In the genomic region with DNA sequence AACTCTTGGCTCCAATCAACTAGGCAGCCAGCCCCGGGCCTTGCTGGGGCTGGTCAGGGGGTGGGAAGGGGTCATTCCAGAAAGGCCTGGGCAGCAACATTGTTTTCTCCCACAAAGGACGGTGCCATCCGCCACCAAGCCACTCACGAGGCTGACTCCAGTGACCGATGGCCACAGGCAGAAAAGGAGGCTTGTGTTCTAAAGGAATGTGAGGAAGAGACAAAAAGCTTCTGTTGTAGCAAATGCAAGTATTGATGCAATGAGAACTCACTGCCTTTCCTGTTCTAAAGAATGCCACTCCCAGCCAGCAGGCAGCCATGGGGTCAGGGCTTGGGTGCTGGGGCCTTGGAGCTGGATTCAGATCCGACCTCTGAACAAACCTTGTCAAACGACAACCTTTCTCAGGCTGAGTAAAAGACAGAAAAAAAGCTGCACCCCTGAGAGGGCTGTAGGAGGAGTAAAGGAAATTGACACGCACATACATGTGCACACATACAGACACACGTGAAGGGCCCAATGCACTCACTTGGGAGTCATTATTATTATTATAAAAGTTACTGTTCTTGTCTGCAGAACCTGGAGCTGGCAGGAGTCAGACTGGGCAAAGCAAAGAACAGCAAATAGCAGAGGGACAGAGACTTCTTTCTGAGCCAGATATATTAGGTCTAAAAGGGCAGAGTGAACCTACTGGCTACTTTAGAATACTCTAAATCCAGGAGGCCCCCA, we compare ENCODE assay signal across 12 cellular contexts. TPM values are rescaled to one million over a fixed set of nuclear protein-coding genes. Genes with fewer than 3 reads are reported as not detected.
DNase-seq lines count a peak whose midpoint lies in the region; ATAC-seq, FAIRE-seq and TF ChIP-seq lines count a peak whose summit lies in the region.
"Had no signal": no experiment of that assay in that cellular context is flagged by ENCODE, and none has a peak within 500 bp of the region (broad histone marks: within the 10 kb centered on the region; RNA-seq: fewer than 3 reads in every experiment).

No MANE protein-coding gene starts in this region.

- peak overlapping the region; percentile 78 for H3K4me2 ChIP-seq in HepG2 (ENCODE audit: low read depth, low read length)

- no peaks in the 10 kb centered on the region for H3K9me3 ChIP-seq in HepG2 (ENCODE audit: low read length)
- peaks cover 0 to 14% of the 10 kb centered on the region in 2 donors for H3K9me3 ChIP-seq in stomach smooth muscle (ENCODE audit: control insufficient read depth in 2 of 2, low read length in 2 of 2)
- H3K9me3 ChIP-seq in vagina: peaks cover 6% of the 10 kb centered on the region

- TF ChIP-seq POLR2A in HepG2 (IDR thresholded peaks at IDR 0.05; ENCODE audit: insufficient read depth in 1 of 2, low read depth in 2 of 2, low read length in 2 of 2): no peak
- no peak for TF ChIP-seq POLR2A in vagina (IDR thresholded peaks at IDR 0.05)

- peak; percentile 74 for FAIRE-seq in HepG2 (lab: Jason Lieb, UNC)
- FAIRE-seq: A204.1 had no signal

- H3K27ac Mint-ChIP-seq in activated CD4-positive, alpha-beta T cell treated with anti-CD3 and anti-CD28 coated beads for 36 hours: peak overlapping the region; percentile 91

- peak; percentile 74 for ATAC-seq in activated CD4-positive, alpha-beta T cell treated with anti-CD3 and anti-CD28 coated beads for 36 hours
- ATAC-seq in HepG2: peak; percentile 70

- no peaks in the 10 kb centered on the region for H4K20me1 ChIP-seq in HepG2 (ENCODE audit: insufficient read depth, low read length)

- H2AFZ ChIP-seq in HepG2 (ENCODE audit: low read length): no peak overlapping the region

- POLR2A ChIA-PET in activated CD4-positive, alpha-beta T cell treated with anti-CD3 and anti-CD28 coated beads for 36 hours (lab: Charles Lee): no interaction called here
- POLR2A ChIA-PET in HepG2 (lab: Yijun Ruan, JAX): interaction anchor here (0.9 to 4.3 kb wide), 5 partner anchors 12 to 164 kb away, joined by 3 to 48 read pairs (median 5); partner anchors contain the start of genes DIP2A and PRMT2

- H3K27me3 Mint-ChIP-seq in activated CD4-positive, alpha-beta T cell treated with anti-CD3 and anti-CD28 coated beads for 36 hours: no peaks in the 10 kb centered on the region

- H3K4me1 Mint-ChIP-seq in activated CD4-positive, alpha-beta T cell treated with anti-CD3 and anti-CD28 coated beads for 36 hours: peaks cover 52% of the 10 kb centered on the region

- no peak for TF ChIP-seq EP300 in HepG2 (IDR thresholded peaks at IDR 0.05; ENCODE audit: low read depth in 2 of 2, low read length in 2 of 2)
- no peak for TF ChIP-seq EP300 in HepG2 (CRISPR knock-in tag; IDR thresholded peaks at IDR 0.05; ENCODE audit: borderline replicate concordance)

- H3K27me3 ChIP-seq in HepG2 (ENCODE audit: control insufficient read depth in 1 of 2, insufficient read depth in 2 of 2, low read length in 2 of 2): no peaks in the 10 kb centered on the region
- H3K27me3 ChIP-seq in stomach smooth muscle (ENCODE audit: control insufficient read depth in 1 of 2, insufficient read depth in 2 of 2, low read length in 2 of 2): peaks cover 0 to 3% of the 10 kb centered on the region in 2 donors
- no peaks in the 10 kb centered on the region for H3K27me3 ChIP-seq in vagina

- in situ Hi-C loops in HepG2 (cut with HindIII; ENCODE audit: extremely low pct_ligation_motif_present, low pct_unique_long_range_greater_than_20kb): no loop called here

- intact Hi-C loops in activated CD4-positive, alpha-beta T cell treated with anti-CD3 and anti-CD28 coated beads for 36 hours (cut with DNase I, micrococcal nuclease): loop anchor here in 1 of 2 experiments (1.0 kb wide), 1 partner anchor 14 kb away; the partner anchor contains the start of gene PRMT2
- intact Hi-C loops in HepG2 (cut with micrococcal nuclease; ENCODE audit: unreplicated experiment) (loop anchor here (2.0 kb wide), 1 partner anchor 17 kb away; no protein-coding TSS in a partner anchor), vagina (cut with DNase I) (no loop called here)

- no peak for TF ChIP-seq RAD21 in HepG2 (CRISPR knock-in tag; IDR thresholded peaks at IDR 0.05)

- H3K4me3 Mint-ChIP-seq in activated CD4-positive, alpha-beta T cell treated with anti-CD3 and anti-CD28 coated beads for 36 hours: no peak overlapping the region

- H3K36me3 ChIP-seq in HepG2 (replicated peaks in 1 of 2; ENCODE audit: control insufficient read depth in 1 of 2, insufficient read depth in 2 of 2, low read length in 2 of 2): no peaks in the 10 kb centered on the region
- no peaks in the 10 kb centered on the region for H3K36me3 ChIP-seq in stomach smooth muscle (ENCODE audit: control insufficient read depth in 2 of 2, insufficient read depth in 2 of 2, low read length in 2 of 2)
- H3K36me3 ChIP-seq in vagina: no peaks in the 10 kb centered on the region

- peak overlapping the region; percentile 74 for H3K9ac ChIP-seq in HepG2 (ENCODE audit: insufficient read depth, low read depth, low read length)
- no peak overlapping the region for H3K9ac ChIP-seq in stomach smooth muscle (ENCODE audit: low read length in 2 of 2)

- H3K9me3 Mint-ChIP-seq in activated CD4-positive, alpha-beta T cell treated with anti-CD3 and anti-CD28 coated beads for 36 hours (ENCODE audit: low read depth): peaks cover 6% of the 10 kb centered on the region

- CTCF ChIA-PET in activated CD4-positive, alpha-beta T cell treated with anti-CD3 and anti-CD28 coated beads for 36 hours (lab: Charles Lee): interaction anchor here (1.0 to 2.3 kb wide), 7 partner anchors 9 to 70 kb away, joined by 3 to 10 read pairs (median 3); partner anchors contain the start of gene PRMT2
- CTCF ChIA-PET in HepG2 (lab: Yijun Ruan, JAX; ENCODE audit: low intra/inter-chr PET ratio, low total read pairs): no interaction called here

- H3K79me2 ChIP-seq in HepG2 (ENCODE audit: insufficient read depth, low read length): no peaks in the 10 kb centered on the region

- H3K36me3 Mint-ChIP-seq in activated CD4-positive, alpha-beta T cell treated with anti-CD3 and anti-CD28 coated beads for 36 hours (ENCODE audit: low read depth): peaks cover 6% of the 10 kb centered on the region

- H3K4me3 ChIP-seq in HepG2 (replicated peaks in 1 of 3; ENCODE audit: insufficient read depth in 1 of 3, low read depth in 2 of 3, low read length in 3 of 3) (peak overlapping the region in 2 of 3 experiments; percentile 3 to 54; a peak in 2 of 6 replicates), stomach smooth muscle (ENCODE audit: low read length in 2 of 2) (no peak overlapping the region), vagina (no peak overlapping the region)

- BruUV-seq in HepG2 (replicated peaks; lab: Mats Ljungman, UMichigan): no TSS peak

- 15% methylated on average over 8 of the region's 9 CpGs for WGBS in HepG2 (ENCODE audit: low lambda C conversion rate)

- H3K4me1 ChIP-seq in HepG2 (ENCODE audit: insufficient read depth, low read length) (peaks cover 41% of the 10 kb centered on the region), stomach smooth muscle (ENCODE audit: control insufficient read depth, insufficient read depth, low read length) (peaks cover 7% of the 10 kb centered on the region), vagina (no peaks in the 10 kb centered on the region)

- H3K27ac ChIP-seq in angular gyrus (ENCODE audit: low read depth, low read length) (peak overlapping the region; percentile 95), HepG2 (ENCODE audit: extremely low read length, insufficient read depth, low read length) (peak overlapping the region; percentile 97), stomach smooth muscle (ENCODE audit: low read length) (peak overlapping the region; percentile 24), vagina (no peak overlapping the region)

- no peak for TF ChIP-seq CTCF in HepG2 (CRISPR knock-in tag; IDR thresholded peaks at IDR 0.05)
- no peak for TF ChIP-seq CTCF in vagina (IDR thresholded peaks at IDR 0.05)

- DNase-seq in activated CD4-positive, alpha-beta T cell treated with anti-CD3 and anti-CD28 coated beads for 36 hours: no peak
- DNase-seq in activated CD4-positive, alpha-beta T cell treated with anti-CD3 and anti-CD28 coated beads, Interleukin-2, amount 50 U/mL, for 48 hours: no peak
- DNase-seq in HepG2 (ENCODE audit: low spot score) (peak; percentile 85), vagina (ENCODE audit: extremely low spot score in 2 of 2) (no peak), NCI-H2029 (lab: John Stamatoyannopoulos, UW) (no peak), GM19240 (ENCODE audit: insufficient read length, low spot score) (no peak)
- DNase-seq: activated CD4-positive, alpha-beta T cell treated with anti-CD3 and anti-CD28 coated beads for 4 hours; stimulated activated CD4-positive, alpha-beta T cell treated with anti-CD3 and anti-CD28 coated beads, Interleukin-12 subunit alpha, Interleukin-12 subunit beta, amount 100 ng/mL, for 4 hours had no signal

RNA-seq across cellular contexts. Expression of gene PRMT2, which starts 13.9 kb away (rescaled TPM):
- total RNA-seq in activated CD4-positive, alpha-beta T cell treated with anti-CD3 and anti-CD28 coated beads for 36 hours: 10 to 100 TPM; 60.9 to 74.1 TPM
- total RNA-seq in HepG2 (2016; rRNA removed; fragmentation: Illumina TruSeq; extraction: Trizol) (54.4 and 63.3 TPM in 2 replicates), vagina (78.1 TPM)
- 77.4 and 86.8 TPM in 2 replicates for total RNA-seq in HepG2 (2016; cell fraction: cytosol; rRNA removed; fragmentation: Illumina TruSeq; extraction: Trizol; ENCODE audit: low read depth)
- 53.4 and 57.4 TPM in 2 replicates for total RNA-seq in HepG2 (2016; cell fraction: insoluble cytoplasmic fraction; rRNA removed; fragmentation: Illumina TruSeq; extraction: Trizol)
- total RNA-seq in HepG2 (2016; cell fraction: membrane; rRNA removed; fragmentation: Illumina TruSeq; extraction: Trizol): 107 and 119 TPM in 2 replicates
- 30.5 and 39.1 TPM in 2 replicates for total RNA-seq in HepG2 (2016; cell fraction: nucleus; rRNA removed; fragmentation: Illumina TruSeq; extraction: Trizol)
- polyA plus RNA-seq in HepG2 (2011; rRNA removed): 75.9 and 78.8 TPM in 2 replicates
- polyA plus RNA-seq in HepG2 (2011; cell fraction: cytosol; rRNA removed): 94.5 and 113 TPM in 2 replicates
- polyA plus RNA-seq in HepG2 (2011; cell fraction: nucleus; rRNA removed): 103 and 105 TPM in 2 replicates
- 35.7 and 48.7 TPM in 2 replicates for polyA plus RNA-seq in HepG2 (2012)
- 112 and 134 TPM in 2 replicates for polyA plus RNA-seq in HepG2 (2016; cell fraction: cytosol; fragmentation: Illumina TruSeq; extraction: Trizol; ENCODE audit: low read depth)
- 63.9 and 73.9 TPM in 2 replicates for polyA plus RNA-seq in HepG2 (2016; cell fraction: insoluble cytoplasmic fraction; fragmentation: Illumina TruSeq; extraction: Trizol; ENCODE audit: low read depth)
- polyA plus RNA-seq in HepG2 (2016; cell fraction: membrane; fragmentation: Illumina TruSeq; extraction: Trizol; ENCODE audit: low read depth): 114 and 126 TPM in 2 replicates
- polyA plus RNA-seq in HepG2 (2016; cell fraction: nucleus; fragmentation: Illumina TruSeq; extraction: Trizol; ENCODE audit: insufficient read depth, low read depth): 61.2 and 66.3 TPM in 2 replicates
- 63.7 and 112 TPM in 2 replicates for polyA minus RNA-seq in HepG2 (2011; rRNA and poly(A)+ RNA removed; ENCODE audit: low replicate concordance)
- polyA minus RNA-seq in HepG2 (2011; cell fraction: cytosol; rRNA and poly(A)+ RNA removed): 25.9 and 26.0 TPM in 2 replicates
- polyA minus RNA-seq in HepG2 (2011; cell fraction: nucleus; rRNA and poly(A)+ RNA removed): 50.1 and 53.1 TPM in 2 replicates

RNA-seq across cellular contexts. Expression of gene S100B, which starts 16.7 kb away (rescaled TPM):
- not detected for total RNA-seq in activated CD4-positive, alpha-beta T cell treated with anti-CD3 and anti-CD28 coated beads for 36 hours
- not detected in 2 replicates for total RNA-seq in HepG2 (2016; rRNA removed; fragmentation: Illumina TruSeq; extraction: Trizol)
- total RNA-seq in HepG2 (2016; cell fraction: cytosol; rRNA removed; fragmentation: Illumina TruSeq; extraction: Trizol; ENCODE audit: low read depth): 0.26 TPM in 1 of 2 replicates, not detected in the other
- total RNA-seq in HepG2 (2016; cell fraction: insoluble cytoplasmic fraction; rRNA removed; fragmentation: Illumina TruSeq; extraction: Trizol): not detected in 2 replicates
- total RNA-seq in HepG2 (2016; cell fraction: membrane; rRNA removed; fragmentation: Illumina TruSeq; extraction: Trizol): not detected in 2 replicates
- not detected in 2 replicates for total RNA-seq in HepG2 (2016; cell fraction: nucleus; rRNA removed; fragmentation: Illumina TruSeq; extraction: Trizol)
- not detected in 2 replicates for polyA plus RNA-seq in HepG2 (2011; rRNA removed)
- polyA plus RNA-seq in HepG2 (2011; cell fraction: cytosol; rRNA removed): not detected in 2 replicates
- not detected in 2 replicates for polyA plus RNA-seq in HepG2 (2011; cell fraction: nucleus; rRNA removed)
- not detected in 2 replicates for polyA plus RNA-seq in HepG2 (2012)
- not detected in 2 replicates for polyA plus RNA-seq in HepG2 (2016; cell fraction: cytosol; fragmentation: Illumina TruSeq; extraction: Trizol; ENCODE audit: low read depth)
- polyA plus RNA-seq in HepG2 (2016; cell fraction: insoluble cytoplasmic fraction; fragmentation: Illumina TruSeq; extraction: Trizol; ENCODE audit: low read depth): not detected in 2 replicates
- not detected in 2 replicates for polyA plus RNA-seq in HepG2 (2016; cell fraction: membrane; fragmentation: Illumina TruSeq; extraction: Trizol; ENCODE audit: low read depth)
- not detected in 2 replicates for polyA plus RNA-seq in HepG2 (2016; cell fraction: nucleus; fragmentation: Illumina TruSeq; extraction: Trizol; ENCODE audit: insufficient read depth, low read depth)
- not detected in 2 replicates for polyA minus RNA-seq in HepG2 (2011; rRNA and poly(A)+ RNA removed; ENCODE audit: low replicate concordance)
- not detected in 2 replicates for polyA minus RNA-seq in HepG2 (2011; cell fraction: cytosol; rRNA and poly(A)+ RNA removed)
- polyA minus RNA-seq in HepG2 (2011; cell fraction: nucleus; rRNA and poly(A)+ RNA removed): 0.90 TPM in 1 of 2 replicates, not detected in the other
- total RNA-seq in vagina: 19.9 TPM
- total RNA-seq: dermis microvascular lymphatic vessel endothelial cell had no signal

Comparison
In these comparisons a context has a peak if more than half of its experiments do, and no peak if none do; other contexts are left out.
1. H3K4me3 ChIP-seq: peak in HepG2 (2 of 3); none in stomach smooth muscle (0 of 2) and vagina (0 of 2).
2. RNA of gene S100B, which starts 16.7 kb away (total RNA-seq): 19.9 TPM in vagina (single experiment); not detected in activated CD4-positive, alpha-beta T cell treated with anti-CD3 and anti-CD28 coated beads for 36 hours and 0.26 TPM in HepG2; every median in the first group is over 10 times any median in the second.